In the genomic region with DNA sequence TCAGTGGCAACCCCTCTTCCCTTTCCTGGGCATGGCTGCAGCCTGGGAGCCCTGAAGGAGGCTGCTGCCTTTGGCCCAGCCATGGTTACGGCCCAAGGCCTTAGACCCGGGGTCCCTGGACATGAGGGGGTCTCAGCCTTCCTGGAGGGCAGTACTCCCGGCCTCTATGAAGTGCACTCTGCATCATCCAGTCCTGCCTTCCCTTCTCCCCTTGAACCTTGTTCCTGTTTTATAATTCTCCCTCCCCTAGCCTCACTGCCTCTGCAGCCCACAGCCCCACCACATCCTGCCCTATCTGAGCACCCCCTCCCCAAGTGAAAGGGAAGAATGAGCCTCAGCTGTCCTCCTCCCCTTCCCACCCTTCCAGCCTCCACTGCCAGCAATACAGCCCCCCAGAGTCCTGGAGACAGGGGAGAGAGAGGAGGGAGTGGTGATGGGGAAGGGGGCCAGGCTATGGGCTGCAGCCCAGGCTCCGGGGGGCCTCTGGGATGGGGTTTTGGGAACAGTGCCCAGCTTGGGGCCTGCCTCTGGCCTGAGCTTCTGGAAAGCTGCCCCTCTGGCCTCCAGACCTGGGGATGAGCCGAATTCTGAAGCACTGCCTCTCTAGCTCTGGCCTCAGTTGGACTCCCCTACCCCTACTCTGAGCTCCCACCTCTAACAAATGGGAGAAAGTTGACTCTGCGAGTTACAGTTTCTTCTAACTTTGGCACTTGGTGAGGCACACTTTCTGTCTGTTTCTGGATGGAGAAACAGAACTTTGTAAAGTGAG, we compare ENCODE assay signal across 9 cellular contexts. TPM values are rescaled to one million over a fixed set of nuclear protein-coding genes. Genes with fewer than 3 reads are reported as not detected.
A peak's percentile ranks its signal among the peaks of the same experiment; 100 is the strongest.
DNase-seq lines count a peak whose midpoint lies in the region; ATAC-seq and TF ChIP-seq lines count a peak whose summit lies in the region.
"Had no signal": no experiment of that assay in that cellular context is flagged by ENCODE, and none has a peak within 500 bp of the region (broad histone marks: within the 10 kb centered on the region; RNA-seq: fewer than 3 reads in every experiment).

No MANE protein-coding gene starts in this region.

- no peak overlapping the region for H3K4me3 ChIP-seq in gastrocnemius medialis

- H3K27me3 ChIP-seq in gastrocnemius medialis: no peaks in the 10 kb centered on the region

- H3K4me1 ChIP-seq in gastrocnemius medialis: peaks cover 22% of the 10 kb centered on the region in 2 donors

- H3K9me3 Mint-ChIP-seq in T-helper 2 cell treated with Interferon-gamma antibody and Interleukin-4, amounts not matched to agents 5 μg/mL and 100 μg/mL, for 36 hours: no peaks in the 10 kb centered on the region

- peak overlapping the region; percentile 65 for H3K27ac Mint-ChIP-seq in T-helper 2 cell treated with Interferon-gamma antibody and Interleukin-4, amounts not matched to agents 5 μg/mL and 100 μg/mL, for 36 hours

- DNase-seq in D341Med (ENCODE audit: low spot score): peak; percentile 30
- DNase-seq in T-helper 2 cell treated with Interferon-gamma antibody and Interleukin-4, amounts not matched to agents 5 μg/mL and 100 μg/mL, for 36 hours (ENCODE audit: low spot score): no peak
- DNase-seq in Right ventricle myocardium inferior (ENCODE audit: missing footprints): peak; percentile 77
- no peak for DNase-seq in gastrocnemius medialis
- no peak for DNase-seq in ecto neural progenitor cell (ENCODE audit: low spot score)
- no peak for DNase-seq in HuH-7 (ENCODE audit: low spot score)

- ATAC-seq in Right ventricle myocardium inferior (peak; percentile 31), gastrocnemius medialis (no peak), GM21619 (IDR thresholded peaks at IDR 0.05; ENCODE audit: unreplicated experiment) (no peak), GM18867 (IDR thresholded peaks at IDR 0.05; ENCODE audit: unreplicated experiment) (no peak)

- no peak for TF ChIP-seq CTCF in gastrocnemius medialis (IDR thresholded peaks at IDR 0.05 in 4 of 5, conservative IDR thresholded peaks at IDR 0.05 in 1 of 5)

- H3K4me3 Mint-ChIP-seq in T-helper 2 cell treated with Interferon-gamma antibody and Interleukin-4, amounts not matched to agents 5 μg/mL and 100 μg/mL, for 36 hours: peak overlapping the region; percentile 14

- no peaks in the 10 kb centered on the region for H3K36me3 ChIP-seq in gastrocnemius medialis
- H3K36me3 ChIP-seq: neutrophil had no signal

- peaks cover 87% of the 10 kb centered on the region for H3K36me3 Mint-ChIP-seq in T-helper 2 cell treated with Interferon-gamma antibody and Interleukin-4, amounts not matched to agents 5 μg/mL and 100 μg/mL, for 36 hours (ENCODE audit: low read depth)

- peaks cover 91% of the 10 kb centered on the region for H3K4me1 Mint-ChIP-seq in T-helper 2 cell treated with Interferon-gamma antibody and Interleukin-4, amounts not matched to agents 5 μg/mL and 100 μg/mL, for 36 hours (ENCODE audit: low read depth)

- no peaks in the 10 kb centered on the region for H3K27me3 Mint-ChIP-seq in T-helper 2 cell treated with Interferon-gamma antibody and Interleukin-4, amounts not matched to agents 5 μg/mL and 100 μg/mL, for 36 hours (ENCODE audit: low read depth)

- no peak for TF ChIP-seq POLR2A in gastrocnemius medialis (IDR thresholded peaks at IDR 0.05)

- no peaks in the 10 kb centered on the region for H3K9me3 ChIP-seq in gastrocnemius medialis
- H3K9me3 ChIP-seq: neutrophil had no signal

- in situ Hi-C loops in gastrocnemius medialis (cut with MboI; ENCODE audit: low sequenced_read_pairs in 4 of 4): no loop called here

- intact Hi-C loops in Right ventricle myocardium inferior (cut with DNase I) (loop anchor here (1.0 kb wide), 1 partner anchor 81 kb away; no protein-coding TSS in a partner anchor), gastrocnemius medialis (cut with DNase I; ENCODE audit: low total_unique reads) (loop anchor here (10.0 kb wide), 1 partner anchor 263 kb away; no protein-coding TSS in a partner anchor)

- peak overlapping the region; percentile 13 to 73 (median 64) for H3K27ac ChIP-seq in gastrocnemius medialis
- H3K27ac ChIP-seq: neutrophil had no signal

RNA-seq across cellular contexts. Expression of a gene that starts 7.6 kb away (rescaled TPM):
- total RNA-seq in Right ventricle myocardium inferior (not detected), gastrocnemius medialis (under 1 TPM in 1 of 4 donors, not detected in 3; 0.11 TPM)

RNA-seq across cellular contexts. Expression of a gene that starts 56.3 kb away (rescaled TPM):
- total RNA-seq in Right ventricle myocardium inferior (not detected), gastrocnemius medialis (under 1 TPM in 1 of 4 donors, not detected in 3; 0.18 TPM)

Comparison
In these comparisons a context has a peak if more than half of its experiments do, and no peak if none do; other contexts are left out.
1. DNase-seq: peak in D341Med (single experiment) and Right ventricle myocardium inferior (single experiment); none in T-helper 2 cell treated with Interferon-gamma antibody and Interleukin-4, amounts not matched to agents 5 μg/mL and 100 μg/mL, for 36 hours (single experiment), gastrocnemius medialis (0 of 2), ecto neural progenitor cell (single experiment) and HuH-7 (single experiment).